Comparison of ENCODE assay signal across 9 cellular contexts in the genomic region with DNA sequence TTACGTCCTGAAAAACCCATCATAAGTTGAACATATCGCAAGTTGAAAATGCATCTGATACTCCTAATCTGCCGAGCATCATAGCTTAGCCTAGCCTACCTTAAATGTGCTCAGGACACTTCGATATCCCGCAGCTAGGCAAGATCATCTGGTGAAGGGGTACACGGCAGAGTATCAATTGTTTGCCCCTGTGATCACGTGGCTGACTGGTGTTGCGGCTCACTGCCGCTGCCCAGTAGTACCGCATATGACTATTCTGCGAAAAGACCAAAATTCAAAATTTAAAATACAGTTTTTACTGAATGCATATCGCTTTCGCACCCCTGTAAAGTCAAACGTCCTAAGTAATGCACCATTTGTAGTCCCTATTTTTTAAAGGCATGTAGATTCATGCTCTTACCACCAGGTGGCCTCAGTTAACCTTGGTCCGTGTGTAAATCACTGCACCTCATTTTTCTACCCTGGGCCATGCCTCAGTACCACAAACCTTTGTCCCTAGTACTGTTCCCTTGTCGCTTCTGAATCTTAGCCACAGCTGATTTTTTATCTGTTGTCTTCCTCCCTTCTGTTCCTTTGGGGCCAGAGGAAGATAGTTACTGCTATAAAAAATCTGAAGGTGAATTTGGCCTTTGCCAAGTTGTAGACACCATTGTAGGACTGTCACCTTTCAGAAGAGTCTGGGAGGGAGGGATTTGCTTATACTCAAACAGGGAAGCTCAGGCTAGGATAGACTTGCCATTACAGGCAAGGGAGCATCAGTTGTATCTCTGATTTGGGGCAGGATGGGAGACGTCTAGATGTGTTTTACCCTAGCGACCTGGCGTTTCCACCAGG. TPM values are rescaled to one million over a fixed set of nuclear protein-coding genes. Genes with fewer than 3 reads are reported as not detected.
DNase-seq lines count a peak whose midpoint lies in the region; ATAC-seq and TF ChIP-seq lines count a peak whose summit lies in the region.
"Had no signal": no experiment of that assay in that cellular context is flagged by ENCODE, and none has a peak within 500 bp of the region (broad histone marks: within the 10 kb centered on the region; RNA-seq: fewer than 3 reads in every experiment).

No MANE protein-coding gene starts in this region.

- WGBS in smooth muscle cell (ENCODE audit: low lambda C conversion rate) = 47% methylated on average over 19 of the region's 19 CpGs

- H3K9ac ChIP-seq in NT2/D1 (ENCODE audit: insufficient read length, low read depth) = no peak overlapping the region
- H3K9ac ChIP-seq in smooth muscle cell (ENCODE audit: low read depth) = no peak overlapping the region

- H3K27ac ChIP-seq in GM23338 (ENCODE audit: low read depth) (no peak overlapping the region; the same call in 1 of the 2 replicates), smooth muscle cell (ENCODE audit: low read depth) (no peak overlapping the region)

- peaks cover 13% of the 10 kb centered on the region for H3K36me3 Mint-ChIP-seq in GM23338 (ENCODE audit: low read depth)

- H3K4me3 ChIP-seq in GM23338 (peak overlapping the region; percentile 15; the same call in 1 of the 2 replicates), NT2/D1 (ENCODE audit: insufficient read length, low read depth) (no peak overlapping the region), smooth muscle cell (no peak overlapping the region)

- H4K20me1 ChIP-seq in GM23338 (replicated peaks; ENCODE audit: insufficient read depth) (no peaks in the 10 kb centered on the region), smooth muscle cell (ENCODE audit: low read depth) (no peaks in the 10 kb centered on the region)

- H3F3A ChIP-seq in GM23338 (replicated peaks; ENCODE audit: low read depth) (no peaks in the 10 kb centered on the region; the same call in 1 of the 2 replicates), smooth muscle cell (ENCODE audit: low read depth) (no peaks in the 10 kb centered on the region)

- peak overlapping the region; percentile 38; the same call in 2 of the 3 replicates for H3K4me3 Mint-ChIP-seq in GM23338
- H3K4me3 Mint-ChIP-seq: stimulated activated naive CD8-positive, alpha-beta T cell treated with anti-CD3 and anti-CD28 coated beads, Interleukin-15, Interleukin-2, amounts not matched to agents 100 ng/mL and 50 ng/mL, for 24 hours had no signal

- H3K36me3 ChIP-seq in GM23338 (ENCODE audit: insufficient read depth) (no peaks in the 10 kb centered on the region), NT2/D1 (ENCODE audit: insufficient read depth, insufficient read length, low read length) (peaks cover 21% of the 10 kb centered on the region), smooth muscle cell (ENCODE audit: low read depth) (no peaks in the 10 kb centered on the region)

- H3K79me2 ChIP-seq in GM23338 (replicated peaks; ENCODE audit: insufficient read depth) = no peaks in the 10 kb centered on the region
- H3K79me2 ChIP-seq in smooth muscle cell (ENCODE audit: low read depth) = peaks cover 5% of the 10 kb centered on the region

- peaks cover 7% of the 10 kb centered on the region; the same call in 2 of the 3 replicates for H3K4me1 Mint-ChIP-seq in GM23338

- H3K27ac Mint-ChIP-seq in GM23338 = peak overlapping the region; percentile 85
- H3K27ac Mint-ChIP-seq: stimulated activated naive CD8-positive, alpha-beta T cell treated with anti-CD3 and anti-CD28 coated beads, Interleukin-15, Interleukin-2, amounts not matched to agents 100 ng/mL and 50 ng/mL, for 24 hours had no signal

- DNase-seq in COR-L47 (lab: John Stamatoyannopoulos, UW) (peak; percentile 57), GM23338 (ENCODE audit: low spot score) (peak; percentile 88), NT2/D1 (ENCODE audit: low read depth, low spot score) (peak; percentile 59), brain pericyte (ENCODE audit: low read depth, low spot score) (peak; percentile 46), iPS-NIHi11 (ENCODE audit: low spot score) (peak; percentile 70), smooth muscle cell (lab: John Stamatoyannopoulos, UW; ENCODE audit: unreplicated experiment) (no peak)

- peak; percentile 92 for ATAC-seq in GM23338
- ATAC-seq in GM21723 (IDR thresholded peaks at IDR 0.05; ENCODE audit: unreplicated experiment) = no peak
- no peak for ATAC-seq in GM21528 (IDR thresholded peaks at IDR 0.05; ENCODE audit: low FRiP score, unreplicated experiment)

- H3K9me2 ChIP-seq in GM23338 (ENCODE audit: insufficient read depth) = no peaks in the 10 kb centered on the region

- H3K4me2 ChIP-seq in GM23338 (no peak overlapping the region), smooth muscle cell (no peak overlapping the region)

- no peaks in the 10 kb centered on the region for H3K9me3 Mint-ChIP-seq in GM23338
- H3K9me3 Mint-ChIP-seq: stimulated activated naive CD8-positive, alpha-beta T cell treated with anti-CD3 and anti-CD28 coated beads, Interleukin-15, Interleukin-2, amounts not matched to agents 100 ng/mL and 50 ng/mL, for 24 hours had no signal

- TF ChIP-seq CTCF in GM23338 (conservative IDR thresholded peaks at IDR 0.05; ENCODE audit: low read depth in 2 of 2) = peak; percentile 91 to 92
- peak; percentile 88 for TF ChIP-seq CTCF in smooth muscle cell (IDR thresholded peaks at IDR 0.05; ENCODE audit: borderline replicate concordance, insufficient read depth, poor library complexity, severe bottlenecking)

- H3K4me1 ChIP-seq in GM23338 (ENCODE audit: insufficient read depth) (no peaks in the 10 kb centered on the region), NT2/D1 (ENCODE audit: insufficient read depth, insufficient read length) (no peaks in the 10 kb centered on the region), smooth muscle cell (ENCODE audit: low read depth) (peaks cover 4% of the 10 kb centered on the region)

- no peaks in the 10 kb centered on the region for H3K9me3 ChIP-seq in NT2/D1 (ENCODE audit: insufficient read depth, low read length)
- no peaks in the 10 kb centered on the region for H3K9me3 ChIP-seq in smooth muscle cell (replicated peaks; ENCODE audit: low read depth)

- no peaks in the 10 kb centered on the region for H3K27me3 Mint-ChIP-seq in GM23338 (ENCODE audit: insufficient read depth, low read depth, poor library complexity)
- H3K27me3 Mint-ChIP-seq: stimulated activated naive CD8-positive, alpha-beta T cell treated with anti-CD3 and anti-CD28 coated beads, Interleukin-15, Interleukin-2, amounts not matched to agents 100 ng/mL and 50 ng/mL, for 24 hours had no signal

- H2AFZ ChIP-seq in GM23338 (no peak overlapping the region), smooth muscle cell (ENCODE audit: low read depth) (no peak overlapping the region)

- H3K27me3 ChIP-seq in GM23338 (ENCODE audit: insufficient read depth) (no peaks in the 10 kb centered on the region), NT2/D1 (ENCODE audit: insufficient read depth, insufficient read length) (no peaks in the 10 kb centered on the region), smooth muscle cell (ENCODE audit: low read depth) (no peaks in the 10 kb centered on the region)

TF ChIP-seq in GM23338, 12 proteins besides CTCF, POLR2A, EP300 and RAD21 (continues in another document):
- TF ChIP-seq, protein P1, sequence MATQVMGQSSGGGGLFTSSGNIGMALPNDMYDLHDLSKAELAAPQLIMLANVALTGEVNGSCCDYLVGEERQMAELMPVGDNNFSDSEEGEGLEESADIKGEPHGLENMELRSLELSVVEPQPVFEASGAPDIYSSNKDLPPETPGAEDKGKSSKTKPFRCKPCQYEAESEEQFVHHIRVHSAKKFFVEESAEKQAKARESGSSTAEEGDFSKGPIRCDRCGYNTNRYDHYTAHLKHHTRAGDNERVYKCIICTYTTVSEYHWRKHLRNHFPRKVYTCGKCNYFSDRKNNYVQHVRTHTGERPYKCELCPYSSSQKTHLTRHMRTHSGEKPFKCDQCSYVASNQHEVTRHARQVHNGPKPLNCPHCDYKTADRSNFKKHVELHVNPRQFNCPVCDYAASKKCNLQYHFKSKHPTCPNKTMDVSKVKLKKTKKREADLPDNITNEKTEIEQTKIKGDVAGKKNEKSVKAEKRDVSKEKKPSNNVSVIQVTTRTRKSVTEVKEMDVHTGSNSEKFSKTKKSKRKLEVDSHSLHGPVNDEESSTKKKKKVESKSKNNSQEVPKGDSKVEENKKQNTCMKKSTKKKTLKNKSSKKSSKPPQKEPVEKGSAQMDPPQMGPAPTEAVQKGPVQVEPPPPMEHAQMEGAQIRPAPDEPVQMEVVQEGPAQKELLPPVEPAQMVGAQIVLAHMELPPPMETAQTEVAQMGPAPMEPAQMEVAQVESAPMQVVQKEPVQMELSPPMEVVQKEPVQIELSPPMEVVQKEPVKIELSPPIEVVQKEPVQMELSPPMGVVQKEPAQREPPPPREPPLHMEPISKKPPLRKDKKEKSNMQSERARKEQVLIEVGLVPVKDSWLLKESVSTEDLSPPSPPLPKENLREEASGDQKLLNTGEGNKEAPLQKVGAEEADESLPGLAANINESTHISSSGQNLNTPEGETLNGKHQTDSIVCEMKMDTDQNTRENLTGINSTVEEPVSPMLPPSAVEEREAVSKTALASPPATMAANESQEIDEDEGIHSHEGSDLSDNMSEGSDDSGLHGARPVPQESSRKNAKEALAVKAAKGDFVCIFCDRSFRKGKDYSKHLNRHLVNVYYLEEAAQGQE (IDR thresholded peaks at IDR 0.05; ENCODE audit: unreplicated experiment) = no peak
- TF ChIP-seq, protein P2, sequence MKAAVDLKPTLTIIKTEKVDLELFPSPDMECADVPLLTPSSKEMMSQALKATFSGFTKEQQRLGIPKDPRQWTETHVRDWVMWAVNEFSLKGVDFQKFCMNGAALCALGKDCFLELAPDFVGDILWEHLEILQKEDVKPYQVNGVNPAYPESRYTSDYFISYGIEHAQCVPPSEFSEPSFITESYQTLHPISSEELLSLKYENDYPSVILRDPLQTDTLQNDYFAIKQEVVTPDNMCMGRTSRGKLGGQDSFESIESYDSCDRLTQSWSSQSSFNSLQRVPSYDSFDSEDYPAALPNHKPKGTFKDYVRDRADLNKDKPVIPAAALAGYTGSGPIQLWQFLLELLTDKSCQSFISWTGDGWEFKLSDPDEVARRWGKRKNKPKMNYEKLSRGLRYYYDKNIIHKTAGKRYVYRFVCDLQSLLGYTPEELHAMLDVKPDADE (IDR thresholded peaks at IDR 0.05) = no peak
- TF ChIP-seq ZNF331 (CRISPR knock-in tag; IDR thresholded peaks at IDR 0.05; ENCODE audit: low read depth) = no peak
- TF ChIP-seq STAT1 (IDR thresholded peaks at IDR 0.05; ENCODE audit: unreplicated experiment) = no peak
- TF ChIP-seq CREB1 (CRISPR knock-in tag; IDR thresholded peaks at IDR 0.05; ENCODE audit: low read depth) = no peak
- no peak for TF ChIP-seq ZNF114 (CRISPR knock-in tag; IDR thresholded peaks at IDR 0.05)
- no peak for TF ChIP-seq POLR2AphosphoS5 (IDR thresholded peaks at IDR 0.05; ENCODE audit: low read depth)
- TF ChIP-seq EZH2phosphoT487 (IDR thresholded peaks at IDR 0.05; ENCODE audit: unreplicated experiment) = no peak
- no peak for TF ChIP-seq NANOG (IDR thresholded peaks at IDR 0.05; ENCODE audit: borderline replicate concordance)

RNA-seq across cellular contexts. Expression of a gene that starts 34.4 kb away (rescaled TPM):
- total RNA-seq in GM23338 (2014; rRNA removed; shearing (Covaris generic)) = 29.2 and 35.5 TPM in 2 replicates
- 11.6 and 12.3 TPM in 2 replicates for polyA plus RNA-seq in GM23338 (2016; fragmentation: Nextera tagmentation; extraction: Ambion mirVana)
- 7.8 and 17.1 TPM in 2 replicates for total RNA-seq in smooth muscle cell
- 9.0 and 12.9 TPM in 2 replicates for polyA plus RNA-seq in smooth muscle cell

RNA-seq across cellular contexts. Expression of a gene that starts 41.8 kb away (rescaled TPM):
- total RNA-seq in GM23338 (2014; rRNA removed; shearing (Covaris generic)) = 41.4 and 44.1 TPM in 2 replicates
- polyA plus RNA-seq in GM23338 (2016; fragmentation: Nextera tagmentation; extraction: Ambion mirVana) (54.1 and 56.6 TPM in 2 replicates), smooth muscle cell (20.6 and 22.7 TPM in 2 replicates)
- 12.7 and 24.2 TPM in 2 replicates for total RNA-seq in smooth muscle cell
